Comparison of ENCODE assay signal across 1 cellular context in the genomic region with DNA sequence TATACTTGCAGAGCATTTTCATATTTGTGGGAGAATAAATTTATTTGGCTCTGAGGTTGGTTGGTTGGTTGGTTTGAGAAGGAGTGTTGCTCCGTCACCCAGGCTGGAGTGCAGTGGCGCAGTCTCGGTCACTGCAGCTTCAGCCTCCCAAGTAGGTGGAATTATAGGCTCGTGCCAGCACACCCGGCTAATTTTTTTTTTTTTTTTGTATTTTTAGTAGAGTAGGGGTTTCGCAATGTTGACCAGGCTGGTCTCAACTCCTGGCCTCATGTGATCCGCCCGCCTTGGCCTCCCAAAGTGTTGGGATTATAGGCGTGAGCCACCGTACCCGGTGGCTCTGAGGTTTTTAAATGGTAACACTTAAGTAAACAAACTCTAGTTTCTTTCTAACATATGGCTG.
TF ChIP-seq lines count a peak whose summit lies in the region.

No MANE protein-coding gene starts in this region.

TF ChIP-seq in WTC11, 78 proteins besides CTCF, POLR2A, EP300 and RAD21 (continued from another document):
- TF ChIP-seq, protein P1, sequence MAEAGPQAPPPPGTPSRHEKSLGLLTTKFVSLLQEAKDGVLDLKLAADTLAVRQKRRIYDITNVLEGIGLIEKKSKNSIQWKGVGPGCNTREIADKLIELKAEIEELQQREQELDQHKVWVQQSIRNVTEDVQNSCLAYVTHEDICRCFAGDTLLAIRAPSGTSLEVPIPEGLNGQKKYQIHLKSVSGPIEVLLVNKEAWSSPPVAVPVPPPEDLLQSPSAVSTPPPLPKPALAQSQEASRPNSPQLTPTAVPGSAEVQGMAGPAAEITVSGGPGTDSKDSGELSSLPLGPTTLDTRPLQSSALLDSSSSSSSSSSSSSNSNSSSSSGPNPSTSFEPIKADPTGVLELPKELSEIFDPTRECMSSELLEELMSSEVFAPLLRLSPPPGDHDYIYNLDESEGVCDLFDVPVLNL (CRISPR knock-in tag; IDR thresholded peaks at IDR 0.05; ENCODE audit: borderline replicate concordance, low read depth), result no peak
- TF ChIP-seq GABPB1 (CRISPR knock-in tag; IDR thresholded peaks at IDR 0.05), result no peak
- no peak for TF ChIP-seq ZBTB21 (CRISPR knock-in tag; IDR thresholded peaks at IDR 0.05; ENCODE audit: borderline replicate concordance)
- TF ChIP-seq PRRX2 (CRISPR knock-in tag; IDR thresholded peaks at IDR 0.05), result no peak
- no peak for TF ChIP-seq FOXK1 (CRISPR knock-in tag; IDR thresholded peaks at IDR 0.05)
- TF ChIP-seq, protein P2, sequence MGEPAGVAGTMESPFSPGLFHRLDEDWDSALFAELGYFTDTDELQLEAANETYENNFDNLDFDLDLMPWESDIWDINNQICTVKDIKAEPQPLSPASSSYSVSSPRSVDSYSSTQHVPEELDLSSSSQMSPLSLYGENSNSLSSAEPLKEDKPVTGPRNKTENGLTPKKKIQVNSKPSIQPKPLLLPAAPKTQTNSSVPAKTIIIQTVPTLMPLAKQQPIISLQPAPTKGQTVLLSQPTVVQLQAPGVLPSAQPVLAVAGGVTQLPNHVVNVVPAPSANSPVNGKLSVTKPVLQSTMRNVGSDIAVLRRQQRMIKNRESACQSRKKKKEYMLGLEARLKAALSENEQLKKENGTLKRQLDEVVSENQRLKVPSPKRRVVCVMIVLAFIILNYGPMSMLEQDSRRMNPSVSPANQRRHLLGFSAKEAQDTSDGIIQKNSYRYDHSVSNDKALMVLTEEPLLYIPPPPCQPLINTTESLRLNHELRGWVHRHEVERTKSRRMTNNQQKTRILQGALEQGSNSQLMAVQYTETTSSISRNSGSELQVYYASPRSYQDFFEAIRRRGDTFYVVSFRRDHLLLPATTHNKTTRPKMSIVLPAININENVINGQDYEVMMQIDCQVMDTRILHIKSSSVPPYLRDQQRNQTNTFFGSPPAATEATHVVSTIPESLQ (CRISPR knock-in tag; IDR thresholded peaks at IDR 0.05), result no peak
- TF ChIP-seq, protein P3, sequence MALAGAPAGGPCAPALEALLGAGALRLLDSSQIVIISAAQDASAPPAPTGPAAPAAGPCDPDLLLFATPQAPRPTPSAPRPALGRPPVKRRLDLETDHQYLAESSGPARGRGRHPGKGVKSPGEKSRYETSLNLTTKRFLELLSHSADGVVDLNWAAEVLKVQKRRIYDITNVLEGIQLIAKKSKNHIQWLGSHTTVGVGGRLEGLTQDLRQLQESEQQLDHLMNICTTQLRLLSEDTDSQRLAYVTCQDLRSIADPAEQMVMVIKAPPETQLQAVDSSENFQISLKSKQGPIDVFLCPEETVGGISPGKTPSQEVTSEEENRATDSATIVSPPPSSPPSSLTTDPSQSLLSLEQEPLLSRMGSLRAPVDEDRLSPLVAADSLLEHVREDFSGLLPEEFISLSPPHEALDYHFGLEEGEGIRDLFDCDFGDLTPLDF (CRISPR knock-in tag; IDR thresholded peaks at IDR 0.05), result no peak
- no peak for TF ChIP-seq ZNF232 (CRISPR knock-in tag; IDR thresholded peaks at IDR 0.05)
- no peak for TF ChIP-seq GRHL2 (CRISPR knock-in tag; IDR thresholded peaks at IDR 0.05; ENCODE audit: insufficient replicate concordance, severe bottlenecking)
- TF ChIP-seq FOXP1 (CRISPR knock-in tag; IDR thresholded peaks at IDR 0.05; ENCODE audit: borderline replicate concordance), result no peak
